13 cellular contexts compared by ENCODE assay signal in the genomic region with DNA sequence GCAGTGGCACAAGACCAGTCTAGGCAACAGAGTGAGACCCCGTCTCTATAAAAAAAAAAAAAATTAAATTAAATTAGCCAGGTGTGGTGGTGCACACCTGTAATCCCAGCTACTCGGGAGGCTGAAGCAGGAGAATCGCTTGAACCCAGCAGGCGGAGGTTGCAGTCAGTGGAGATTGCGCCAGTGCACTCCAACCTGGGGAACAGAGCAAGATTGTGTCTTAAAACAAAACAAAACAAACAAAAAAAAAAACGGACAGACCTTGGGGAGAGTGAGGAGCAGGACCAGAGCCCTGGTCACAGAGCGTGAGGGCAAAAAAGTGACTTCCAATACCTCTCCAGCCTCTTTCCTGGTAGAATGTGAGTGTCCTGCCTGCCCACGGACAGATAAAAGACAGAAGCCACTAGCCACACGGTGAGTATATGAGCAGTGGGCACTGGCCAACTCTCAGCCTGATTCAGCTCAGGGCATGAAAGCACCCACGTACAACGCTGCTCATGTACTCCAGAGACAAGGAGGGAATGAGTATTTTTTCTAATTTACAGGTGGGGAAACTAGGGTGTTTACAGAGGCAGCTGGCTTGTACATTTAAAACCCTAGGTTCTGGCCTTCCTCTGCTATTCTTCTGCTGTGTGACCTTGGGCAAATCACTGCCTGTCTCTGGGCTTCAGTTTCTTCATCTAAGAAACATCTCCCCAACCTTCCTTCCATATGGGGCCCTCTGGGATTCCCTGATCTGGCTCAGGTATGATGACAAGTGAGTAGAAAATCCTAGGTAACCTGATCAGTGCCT. TPM values are rescaled to one million over a fixed set of nuclear protein-coding genes. Genes with fewer than 3 reads are reported as not detected.
DNase-seq lines count a peak whose midpoint lies in the region; ATAC-seq and TF ChIP-seq lines count a peak whose summit lies in the region.
"Had no signal": no experiment of that assay in that cellular context is flagged by ENCODE, and none has a peak within 500 bp of the region (broad histone marks: within the 10 kb centered on the region; RNA-seq: fewer than 3 reads in every experiment).

No MANE protein-coding gene starts in this region.

- peak overlapping the region; percentile 19 for H3K56ac ChIP-seq in mesendoderm (ENCODE audit: low read length)

- no peaks in the 10 kb centered on the region for H3K79me1 ChIP-seq in mesendoderm (ENCODE audit: low read length)

- no peak for TF ChIP-seq CTCF in thyroid gland (IDR thresholded peaks at IDR 0.05)

- no peak overlapping the region for H2BK120ac ChIP-seq in mesendoderm (ENCODE audit: low read depth, low read length)

- H3K27me3 ChIP-seq in mesendoderm (ENCODE audit: insufficient read depth, low read length, poor library complexity) (no peaks in the 10 kb centered on the region), thyroid gland (no peaks in the 10 kb centered on the region)

- WGBS in mesendoderm (ENCODE audit: extremely low coverage, insufficient coverage, low lambda C conversion rate), result no CpG with 5 or more reads among the region's 11 CpGs
- 71 to 74% methylated on average over 11 of the region's 11 CpGs for WGBS in thyroid gland, 2 donors

- CTCF ChIA-PET in activated CD4-positive, alpha-beta memory T cell treated with anti-CD3 and anti-CD28 coated beads, Interleukin-2, amount 10 ng/mL, durations not matched to agents 7 days and 5 days (lab: Charles Lee), result interaction anchor here (1.6 to 2.4 kb wide), 2 partner anchors 9 to 74 kb away, joined by 4 to 13 read pairs; a partner anchor contains a TSS
- CTCF ChIA-PET in activated CD4-positive, alpha-beta memory T cell treated with anti-CD3 and anti-CD28 coated beads for 36 hours (lab: Charles Lee), result interaction anchor here (0.7 to 15.7 kb wide), 3 partner anchors 8 to 595 kb away, joined by 3 to 530 read pairs (median 4); a partner anchor contains a TSS

- H3K4me3 ChIP-seq in mesendoderm (ENCODE audit: low read length), result no peak overlapping the region
- H3K4me3 ChIP-seq in thyroid gland (replicated peaks in 1 of 3), result no peak overlapping the region

- TF ChIP-seq POLR2A in thyroid gland (IDR thresholded peaks at IDR 0.05), result no peak

- no peak overlapping the region for H3K27ac Mint-ChIP-seq in activated CD4-positive, alpha-beta memory T cell treated with anti-CD3 and anti-CD28 coated beads, Interleukin-2, amount 10 ng/mL, durations not matched to agents 7 days and 5 days
- H3K27ac Mint-ChIP-seq in activated CD4-positive, alpha-beta memory T cell treated with anti-CD3 and anti-CD28 coated beads for 36 hours, result no peak overlapping the region
- H3K27ac Mint-ChIP-seq: stimulated activated naive CD8-positive, alpha-beta T cell treated with anti-CD3 and anti-CD28 coated beads, Interleukin-15, Interleukin-2, amounts not matched to agents 100 ng/mL and 50 ng/mL, for 24 hours had no signal

- H4K5ac ChIP-seq in mesendoderm (ENCODE audit: low read length), result no peak overlapping the region

- peaks cover 20% of the 10 kb centered on the region for H3K4me1 Mint-ChIP-seq in activated CD4-positive, alpha-beta memory T cell treated with anti-CD3 and anti-CD28 coated beads, Interleukin-2, amount 10 ng/mL, durations not matched to agents 7 days and 5 days
- H3K4me1 Mint-ChIP-seq in activated CD4-positive, alpha-beta memory T cell treated with anti-CD3 and anti-CD28 coated beads for 36 hours (ENCODE audit: low read depth), result peaks cover 16% of the 10 kb centered on the region

- H3K23ac ChIP-seq in mesendoderm (ENCODE audit: low read length), result no peak overlapping the region

- intact Hi-C loops in activated CD4-positive, alpha-beta memory T cell treated with anti-CD3 and anti-CD28 coated beads for 36 hours (cut with micrococcal nuclease), result no loop called here
- intact Hi-C loops in thyroid gland (cut with DNase I), result loop anchor here (5.0 to 10.0 kb wide), 2 partner anchors 59 to 466 kb away; a partner anchor contains a TSS

- H3K4me3 Mint-ChIP-seq in activated CD4-positive, alpha-beta memory T cell treated with anti-CD3 and anti-CD28 coated beads, Interleukin-2, amount 10 ng/mL, durations not matched to agents 7 days and 5 days, result no peak overlapping the region
- no peak overlapping the region for H3K4me3 Mint-ChIP-seq in activated CD4-positive, alpha-beta memory T cell treated with anti-CD3 and anti-CD28 coated beads for 36 hours
- H3K4me3 Mint-ChIP-seq: stimulated activated naive CD8-positive, alpha-beta T cell treated with anti-CD3 and anti-CD28 coated beads, Interleukin-15, Interleukin-2, amounts not matched to agents 100 ng/mL and 50 ng/mL, for 24 hours had no signal

- H2BK5ac ChIP-seq in mesendoderm (ENCODE audit: low read length), result no peak overlapping the region

- H3K27ac ChIP-seq in angular gyrus (ENCODE audit: low read depth, low read length) (peak overlapping the region; percentile 25), mesendoderm (ENCODE audit: low read depth, low read length) (peak overlapping the region; percentile 20), thyroid gland (peak overlapping the region; percentile 90 to 95 (median 95))
- H3K27ac ChIP-seq: parathyroid adenoma had no signal

- DNase-seq in activated CD4-positive, alpha-beta memory T cell treated with anti-CD3 and anti-CD28 coated beads, Interleukin-2, amount 10 ng/mL, durations not matched to agents 7 days and 5 days, result peak; percentile 9
- no peak for DNase-seq in activated CD4-positive, alpha-beta memory T cell treated with anti-CD3 and anti-CD28 coated beads for 36 hours
- no peak for DNase-seq in mesendoderm
- DNase-seq in thyroid gland, result peak in 1 of 2 donors; percentile 35
- DNase-seq in COLO829 (ENCODE audit: low spot score), result no peak
- no peak for DNase-seq in DMS79 treated with DMSO at 0.1 percent for 48 hours (lab: John Stamatoyannopoulos, UW)
- DNase-seq: erythroblast; MV-4-11; stimulated activated CD4-positive, alpha-beta T cell treated with anti-CD3 and anti-CD28 coated beads, Interleukin-4, amount 100 ng/mL, for 1 hour had no signal

- no peaks in the 10 kb centered on the region for H3K36me3 Mint-ChIP-seq in activated CD4-positive, alpha-beta memory T cell treated with anti-CD3 and anti-CD28 coated beads, Interleukin-2, amount 10 ng/mL, durations not matched to agents 7 days and 5 days (ENCODE audit: low read depth)
- H3K36me3 Mint-ChIP-seq in activated CD4-positive, alpha-beta memory T cell treated with anti-CD3 and anti-CD28 coated beads for 36 hours, result no peaks in the 10 kb centered on the region

- no peak overlapping the region for H3K4me2 ChIP-seq in mesendoderm (ENCODE audit: low read length)

- H4K8ac ChIP-seq in mesendoderm (ENCODE audit: low read depth, low read length), result no peak overlapping the region

- H3K4me1 ChIP-seq in mesendoderm (ENCODE audit: control insufficient read depth, low read depth, low read length) (peaks cover 3% of the 10 kb centered on the region), thyroid gland (peaks cover 56 to 57% of the 10 kb centered on the region in 2 donors)
- H3K4me1 ChIP-seq: parathyroid adenoma had no signal

- POLR2A ChIA-PET in activated CD4-positive, alpha-beta memory T cell treated with anti-CD3 and anti-CD28 coated beads, Interleukin-2, amount 10 ng/mL, durations not matched to agents 7 days and 5 days (lab: Charles Lee), result interaction anchor here (1.2 kb wide), 1 partner anchor 75 kb away, joined by 3 read pairs; a partner anchor contains a TSS
- POLR2A ChIA-PET in activated CD4-positive, alpha-beta memory T cell treated with anti-CD3 and anti-CD28 coated beads for 36 hours (lab: Charles Lee), result no interaction called here

- no peak overlapping the region for H3K9ac ChIP-seq in mesendoderm (ENCODE audit: low read length)
- H3K9ac ChIP-seq: parathyroid adenoma had no signal

- H3K4ac ChIP-seq in mesendoderm (ENCODE audit: low read depth, low read length), result no peak overlapping the region

- no peaks in the 10 kb centered on the region for H3K9me3 ChIP-seq in thyroid gland

- H2BK15ac ChIP-seq in mesendoderm (replicated peaks; ENCODE audit: low read depth), result peak overlapping the region; percentile 27

- H3K18ac ChIP-seq in mesendoderm (ENCODE audit: low read length), result no peak overlapping the region

- no peaks in the 10 kb centered on the region for H3K79me2 ChIP-seq in mesendoderm (ENCODE audit: control insufficient read depth, insufficient read depth, low read length)
- H3K79me2 ChIP-seq: parathyroid adenoma had no signal

- peaks cover 31% of the 10 kb centered on the region for H3K27me3 Mint-ChIP-seq in activated CD4-positive, alpha-beta memory T cell treated with anti-CD3 and anti-CD28 coated beads, Interleukin-2, amount 10 ng/mL, durations not matched to agents 7 days and 5 days
- peaks cover 29% of the 10 kb centered on the region for H3K27me3 Mint-ChIP-seq in activated CD4-positive, alpha-beta memory T cell treated with anti-CD3 and anti-CD28 coated beads for 36 hours

- no peaks in the 10 kb centered on the region for H3K9me3 Mint-ChIP-seq in activated CD4-positive, alpha-beta memory T cell treated with anti-CD3 and anti-CD28 coated beads, Interleukin-2, amount 10 ng/mL, durations not matched to agents 7 days and 5 days
- no peaks in the 10 kb centered on the region for H3K9me3 Mint-ChIP-seq in activated CD4-positive, alpha-beta memory T cell treated with anti-CD3 and anti-CD28 coated beads for 36 hours
- H3K9me3 Mint-ChIP-seq: stimulated activated naive CD8-positive, alpha-beta T cell treated with anti-CD3 and anti-CD28 coated beads, Interleukin-15, Interleukin-2, amounts not matched to agents 100 ng/mL and 50 ng/mL, for 24 hours had no signal

- ATAC-seq in GM19455 (IDR thresholded peaks at IDR 0.05; ENCODE audit: unreplicated experiment), result no peak

- H3K36me3 ChIP-seq in mesendoderm (ENCODE audit: control insufficient read depth, insufficient read depth, low read length) (no peaks in the 10 kb centered on the region), thyroid gland (no peaks in the 10 kb centered on the region)

- peak overlapping the region; percentile 37 for H2AK5ac ChIP-seq in mesendoderm (ENCODE audit: low read length)

RNA-seq across cellular contexts. Expression of a gene that starts 1.8 kb away (rescaled TPM):
- not detected for total RNA-seq in activated CD4-positive, alpha-beta memory T cell treated with anti-CD3 and anti-CD28 coated beads, Interleukin-2, amount 10 ng/mL, durations not matched to agents 7 days and 5 days
- total RNA-seq in activated CD4-positive, alpha-beta memory T cell treated with anti-CD3 and anti-CD28 coated beads for 36 hours, result not detected
- polyA plus RNA-seq in mesendoderm (2013, experiment 1 of 2), result 2.1 TPM
- 2.4 TPM for polyA plus RNA-seq in mesendoderm (2013, experiment 2 of 2)
- 10 to 100 TPM; 40.7 to 64.3 (median 50.2) TPM for total RNA-seq in thyroid gland

RNA-seq across cellular contexts. Expression of a gene that starts 7.7 kb away (rescaled TPM):
- under 1 TPM; 0.28 to 0.76 TPM for total RNA-seq in activated CD4-positive, alpha-beta memory T cell treated with anti-CD3 and anti-CD28 coated beads, Interleukin-2, amount 10 ng/mL, durations not matched to agents 7 days and 5 days
- under 1 TPM; 0.61 to 0.83 TPM for total RNA-seq in activated CD4-positive, alpha-beta memory T cell treated with anti-CD3 and anti-CD28 coated beads for 36 hours
- 58.7 TPM for polyA plus RNA-seq in mesendoderm (2013, experiment 1 of 2)
- polyA plus RNA-seq in mesendoderm (2013, experiment 2 of 2), result 58.1 TPM
- 10 to 100 TPM; 15.3 to 25.0 (median 19.3) TPM for total RNA-seq in thyroid gland

Comparison
In these comparisons a context has a peak if more than half of its experiments do, and no peak if none do; other contexts are left out.
1. H3K27ac ChIP-seq: peak in every context shown above with its lines; median percentile 95 in thyroid gland; 25 in angular gyrus; 20 in mesendoderm.
2. RNA of a gene that starts 1.8 kb away (total RNA-seq): 40.7 to 64.3 TPM in thyroid gland; not detected in activated CD4-positive, alpha-beta memory T cell treated with anti-CD3 and anti-CD28 coated beads, Interleukin-2, amount 10 ng/mL, durations not matched to agents 7 days and 5 days and not detected in activated CD4-positive, alpha-beta memory T cell treated with anti-CD3 and anti-CD28 coated beads for 36 hours; every median in the first group is over 10 times any median in the second.
3. RNA of a gene that starts 7.7 kb away (total RNA-seq): 15.3 to 25.0 TPM in thyroid gland; 0.61 to 0.83 TPM in activated CD4-positive, alpha-beta memory T cell treated with anti-CD3 and anti-CD28 coated beads for 36 hours and 0.28 to 0.76 TPM in activated CD4-positive, alpha-beta memory T cell treated with anti-CD3 and anti-CD28 coated beads, Interleukin-2, amount 10 ng/mL, durations not matched to agents 7 days and 5 days; every median in the first group is over 4 times any median in the second.